Comparison of ENCODE assay signal across 9 cellular contexts in the genomic region with DNA sequence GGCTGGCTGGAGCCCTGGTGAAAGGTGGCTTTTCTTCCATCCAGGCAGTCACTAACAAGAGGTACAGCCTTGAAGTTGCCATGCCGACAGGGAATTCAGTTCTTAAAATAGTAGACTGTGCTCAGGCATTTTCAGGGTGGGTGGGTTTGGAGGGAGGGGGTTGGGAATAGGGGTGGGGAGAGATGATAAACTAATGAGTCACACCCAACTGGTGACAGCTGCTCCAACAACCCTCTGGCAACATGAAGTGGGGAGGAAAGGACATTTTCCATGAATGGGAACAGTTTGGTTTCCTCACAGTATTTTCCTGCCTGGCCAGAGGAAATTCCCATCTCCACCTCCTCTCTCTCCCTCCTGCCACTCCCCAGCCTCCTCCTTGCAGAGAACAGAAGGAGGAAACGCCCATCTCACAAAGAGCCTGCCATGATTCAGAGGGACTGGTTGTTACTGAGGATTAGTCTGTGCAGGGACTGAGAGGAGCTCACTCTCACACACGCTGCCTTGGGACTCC.
DNase-seq lines count a peak whose midpoint lies in the region; ATAC-seq, FAIRE-seq and TF ChIP-seq lines count a peak whose summit lies in the region.
"Had no signal": no experiment of that assay in that cellular context is flagged by ENCODE, and none has a peak within 500 bp of the region (broad histone marks: within the 10 kb centered on the region; RNA-seq: fewer than 3 reads in every experiment).

No MANE protein-coding gene starts in this region.

- peak overlapping the region; percentile 22 to 96 (median 90) for H3K27ac Mint-ChIP-seq in brain
- no peak overlapping the region for H3K27ac Mint-ChIP-seq in T-helper 17 cell

- no peak overlapping the region for H3K4me3 ChIP-seq in keratinocyte (ENCODE audit: control insufficient read depth in 2 of 3, extremely low read depth in 1 of 3, insufficient read depth in 2 of 3, low read depth in 1 of 3, low read length in 3 of 3)
- H3K4me3 ChIP-seq in vagina, result no peak overlapping the region
- no peak overlapping the region for H3K4me3 ChIP-seq in Peyer's patch
- H3K4me3 ChIP-seq: BLaER1 had no signal

- H2AFZ ChIP-seq in keratinocyte (ENCODE audit: control insufficient read depth, low read length), result peak overlapping the region; percentile 23

- H3K27me3 ChIP-seq in keratinocyte (ENCODE audit: control insufficient read depth, extremely low read depth, insufficient read depth, low read length), result no peaks in the 10 kb centered on the region
- H3K27me3 ChIP-seq in vagina, result no peaks in the 10 kb centered on the region
- H3K27me3 ChIP-seq in Peyer's patch, result no peaks in the 10 kb centered on the region
- H3K27me3 ChIP-seq: BLaER1 had no signal

- intact Hi-C loops in vagina (cut with DNase I), result loop anchor here (10.0 kb wide), 1 partner anchor 541 kb away; no protein-coding TSS in a partner anchor

- dilution Hi-C loops in keratinocyte (cut with MboI; ENCODE audit: extremely low pct_ligation_motif_present, low sequenced_read_pairs), result no loop called here

- H3K27me3 Mint-ChIP-seq in brain (peaks cover 3% of the 10 kb centered on the region), T-helper 17 cell (peaks cover 29% of the 10 kb centered on the region)

- peak overlapping the region; percentile 54 for H3K27ac ChIP-seq in keratinocyte (ENCODE audit: control insufficient read depth, insufficient read depth, low read length)
- peak overlapping the region; percentile 26 for H3K27ac ChIP-seq in vagina
- H3K27ac ChIP-seq in Peyer's patch, result peak overlapping the region in 1 of 4 donors; percentile 5
- H3K27ac ChIP-seq: BLaER1 had no signal

- TF ChIP-seq POLR2A in vagina (IDR thresholded peaks at IDR 0.05) (no peak), Peyer's patch (IDR thresholded peaks at IDR 0.05) (no peak)

- peak overlapping the region in 3 of 5 experiments; percentile 65 to 79 (median 72) for H3K4me3 Mint-ChIP-seq in brain
- H3K4me3 Mint-ChIP-seq in T-helper 17 cell, result no peak overlapping the region

- H3K9me1 ChIP-seq in keratinocyte (ENCODE audit: control insufficient read depth, extremely low read depth, insufficient read depth, low read length), result no peaks in the 10 kb centered on the region

- peak; percentile 94 for FAIRE-seq in keratinocyte (lab: Jason Lieb, UNC)

- H3K4me2 ChIP-seq in keratinocyte (ENCODE audit: control insufficient read depth, extremely low read depth, insufficient read depth, low read depth, low read length), result peak overlapping the region; percentile 72
- H3K4me2 ChIP-seq: BLaER1 had no signal

- H3K36me3 ChIP-seq in keratinocyte (ENCODE audit: control insufficient read depth in 2 of 2, extremely low read depth in 1 of 2, insufficient read depth in 2 of 2, low read length in 2 of 2), result no peaks in the 10 kb centered on the region
- no peaks in the 10 kb centered on the region for H3K36me3 ChIP-seq in vagina
- H3K36me3 ChIP-seq in Peyer's patch, result no peaks in the 10 kb centered on the region
- H3K36me3 ChIP-seq: BLaER1 had no signal

- DNase-seq in activated CD8-positive, alpha-beta memory T cell treated with anti-CD3 and anti-CD28 coated beads, Interleukin-2, amount 50 U/mL, for 48 hours, result peak; percentile 8
- DNase-seq in activated CD8-positive, alpha-beta memory T cell treated with anti-CD3 and anti-CD28 coated beads, Interleukin-2, amount 50 U/mL, for 4 hours, result no peak
- DNase-seq in keratinocyte (ENCODE audit: low read depth, low spot score) (peak; percentile 66), vagina (ENCODE audit: extremely low spot score in 2 of 2) (no peak), T-helper 17 cell (no peak), Peyer's patch (no peak)

- peak overlapping the region; percentile 36 for H3K9ac ChIP-seq in keratinocyte (ENCODE audit: control insufficient read depth, extremely low read depth, insufficient read depth, low read length)
- H3K9ac ChIP-seq: BLaER1 had no signal

- H3K4me1 Mint-ChIP-seq in brain (peaks cover 76% of the 10 kb centered on the region), T-helper 17 cell (peaks cover 10% of the 10 kb centered on the region)

- no peaks in the 10 kb centered on the region for H3K9me3 ChIP-seq in keratinocyte (ENCODE audit: control insufficient read depth, low read depth, low read length)
- H3K9me3 ChIP-seq in vagina, result no peaks in the 10 kb centered on the region
- H3K9me3 ChIP-seq in T-helper 17 cell (ENCODE audit: control insufficient read depth, low read length, poor library complexity, severe bottlenecking), result no peaks in the 10 kb centered on the region
- no peaks in the 10 kb centered on the region for H3K9me3 ChIP-seq in Peyer's patch
- H3K9me3 ChIP-seq: BLaER1 had no signal

- H3K36me3 Mint-ChIP-seq in brain (no peaks in the 10 kb centered on the region), T-helper 17 cell (ENCODE audit: low read depth) (no peaks in the 10 kb centered on the region)

- H4K20me1 ChIP-seq in keratinocyte (ENCODE audit: control insufficient read depth, extremely low read depth, insufficient read depth, low read length), result no peaks in the 10 kb centered on the region
- H4K20me1 ChIP-seq: BLaER1 had no signal

- H3K4me1 ChIP-seq in keratinocyte (ENCODE audit: control insufficient read depth, extremely low read depth, insufficient read depth, low read length) (peaks cover 30% of the 10 kb centered on the region), vagina (peaks cover 31% of the 10 kb centered on the region), Peyer's patch (peaks cover 0 to 3% (median 0%) of the 10 kb centered on the region in 4 donors)
- H3K4me1 ChIP-seq: BLaER1 had no signal

- ATAC-seq in HG03460 (IDR thresholded peaks at IDR 0.05; ENCODE audit: unreplicated experiment) (no peak), T-helper 17 cell (no peak)

- no peaks in the 10 kb centered on the region for H3K79me2 ChIP-seq in keratinocyte (ENCODE audit: control insufficient read depth, insufficient read depth, low read length)

- TF ChIP-seq CTCF in brain (conservative IDR thresholded peaks at IDR 0.05), result no peak
- TF ChIP-seq CTCF in keratinocyte (optimal IDR thresholded peaks at IDR 0.05 in 1 of 3, IDR thresholded peaks at IDR 0.05 in 1 of 3, conservative IDR thresholded peaks at IDR 0.05 in 1 of 3; ENCODE audit: extremely low read depth in 1 of 3, insufficient read depth in 2 of 3, low read length in 3 of 3), result no peak
- TF ChIP-seq CTCF in vagina (IDR thresholded peaks at IDR 0.05), result no peak
- TF ChIP-seq CTCF in Peyer's patch (IDR thresholded peaks at IDR 0.05), result no peak

- H3K9me3 Mint-ChIP-seq in brain, result no peaks in the 10 kb centered on the region

Comparison
In these comparisons a context has a peak if more than half of its experiments do, and no peak if none do; other contexts are left out.
1. DNase-seq: peak in activated CD8-positive, alpha-beta memory T cell treated with anti-CD3 and anti-CD28 coated beads, Interleukin-2, amount 50 U/mL, for 48 hours (single experiment) and keratinocyte (single experiment); none in activated CD8-positive, alpha-beta memory T cell treated with anti-CD3 and anti-CD28 coated beads, Interleukin-2, amount 50 U/mL, for 4 hours (single experiment), vagina (0 of 2), T-helper 17 cell (0 of 3) and Peyer's patch (0 of 3).